Comparison of ENCODE assay signal across 1 cellular context in genomic region chr16:85460252-85460982, GRCh38.
TF ChIP-seq lines count a peak whose summit lies in the region.

No MANE protein-coding gene starts in this region.

TF ChIP-seq in WTC11, 78 proteins besides CTCF, POLR2A, EP300 and RAD21 (continued from another document):
- TF ChIP-seq FOXP4 (CRISPR knock-in tag; IDR thresholded peaks at IDR 0.05) = no peak
- no peak for TF ChIP-seq ZNF281 (CRISPR knock-in tag; IDR thresholded peaks at IDR 0.05)
- no peak for TF ChIP-seq ERG (CRISPR knock-in tag; IDR thresholded peaks at IDR 0.05)
- TF ChIP-seq USF1 (CRISPR knock-in tag; IDR thresholded peaks at IDR 0.05) = no peak
